ENCODE assay signal across 29 cellular contexts in the genomic region with DNA sequence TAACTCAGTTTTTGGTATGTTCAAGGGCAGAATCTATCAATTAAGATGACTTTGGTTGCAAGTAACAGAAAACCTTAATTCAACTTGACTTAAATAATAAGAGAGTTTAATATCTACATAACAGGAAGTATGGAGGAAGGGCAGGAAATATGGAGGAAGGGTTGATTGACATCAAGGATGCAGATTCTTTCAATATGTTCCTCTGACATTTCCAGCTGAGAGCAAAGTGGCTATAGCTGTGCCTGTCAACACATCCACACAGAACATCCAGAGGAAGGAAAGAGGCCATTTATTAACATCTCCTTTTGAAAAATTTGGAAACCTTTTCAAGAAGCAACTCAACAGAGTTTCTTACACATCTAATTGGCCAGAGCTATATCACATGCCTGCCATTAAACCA.
"Had no signal": no experiment of that assay in that cellular context is flagged by ENCODE, and none has a peak within 500 bp of the region (broad histone marks: within the 10 kb centered on the region; RNA-seq: fewer than 3 reads in every experiment).

No MANE protein-coding gene starts in this region.

- H3K27ac ChIP-seq: adrenal gland, ascending aorta, brain microvascular endothelial cell, heart left ventricle, left lung, ovary, prostate gland, skin epidermis, thyroid gland, WERI-Rb-1 had no signal

- DNase-seq: activated CD4-positive, alpha-beta T cell treated with anti-CD3 and anti-CD28 coated beads, Interleukin-2, amount 10 ng/mL, durations not matched to agents 7 days and 5 days; activated CD4-positive, CD25-positive, alpha-beta regulatory T cell treated with anti-CD3 and anti-CD28 coated beads, Interleukin-2, amount 50 U/mL, for 72 hours; activated CD8-positive, alpha-beta memory T cell treated with anti-CD3 and anti-CD28 coated beads, Interleukin-2, amount 10 ng/mL, durations not matched to agents 7 days and 5 days; activated CD8-positive, alpha-beta T cell treated with anti-CD3 and anti-CD28 coated beads for 36 hours; activated effector memory CD4-positive, alpha-beta T cell treated with anti-CD3 and anti-CD28 coated beads, Interleukin-2, amount 50 U/mL, for 16 hours; activated naive CD4-positive, alpha-beta T cell treated with anti-CD3 and anti-CD28 coated beads, Interleukin-2, amount 50 U/mL, for 16 hours; activated T-cell treated with anti-CD3 and anti-CD28 coated beads for 4 hours; adrenal gland; brain microvascular endothelial cell; caudate nucleus; effector memory CD8-positive, alpha-beta T cell; heart left ventricle; kidney; left lung; natural killer cell; ovary; right cardiac atrium; stimulated activated CD4-positive, alpha-beta T cell treated with anti-CD3 and anti-CD28 coated beads, Interleukin-1b, Interleukin-23, amount 100 ng/mL, for 48 hours; substantia nigra; thyroid gland; WERI-Rb-1 had no signal

- FAIRE-seq: kidney, TTC549 had no signal

- H3K4me3 ChIP-seq: adrenal gland, ascending aorta, heart left ventricle, left lung, lung, ovary, prostate gland, skin epidermis, thyroid gland had no signal

- H3K27me3 Mint-ChIP-seq: activated CD8-positive, alpha-beta T cell treated with anti-CD3 and anti-CD28 coated beads for 36 hours had no signal

- ATAC-seq: activated CD8-positive, alpha-beta memory T cell treated with anti-CD3 and anti-CD28 coated beads, Interleukin-2, amount 10 ng/mL, durations not matched to agents 7 days and 5 days; activated CD8-positive, alpha-beta T cell treated with anti-CD3 and anti-CD28 coated beads for 36 hours; effector memory CD8-positive, alpha-beta T cell; heart left ventricle; left lung; natural killer cell; right cardiac atrium had no signal

- H3K36me3 Mint-ChIP-seq: mesothelial cell of epicardium, natural killer cell had no signal

- H3K27me3 ChIP-seq: adrenal gland, ascending aorta, brain microvascular endothelial cell, heart left ventricle, ovary, thyroid gland had no signal

- H3K27ac Mint-ChIP-seq: activated CD4-positive, alpha-beta T cell treated with anti-CD3 and anti-CD28 coated beads, Interleukin-2, amount 10 ng/mL, durations not matched to agents 7 days and 5 days; activated CD8-positive, alpha-beta memory T cell treated with anti-CD3 and anti-CD28 coated beads, Interleukin-2, amount 10 ng/mL, durations not matched to agents 7 days and 5 days; activated CD8-positive, alpha-beta T cell treated with anti-CD3 and anti-CD28 coated beads for 36 hours; effector memory CD8-positive, alpha-beta T cell; mesothelial cell of epicardium; natural killer cell; stimulated activated naive CD8-positive, alpha-beta T cell treated with anti-CD3 and anti-CD28 coated beads, Interleukin-15, Interleukin-2, amounts not matched to agents 100 ng/mL and 50 ng/mL, for 24 hours; T-helper 2 cell treated with Interferon-gamma antibody and Interleukin-4, amounts not matched to agents 5 μg/mL and 100 μg/mL, for 36 hours had no signal

- H3K4me1 Mint-ChIP-seq: natural killer cell had no signal

- H3K36me3 ChIP-seq: adrenal gland, ascending aorta, brain microvascular endothelial cell, heart left ventricle, left lung, ovary, prostate gland, thyroid gland, WERI-Rb-1 had no signal

- H3K9me3 Mint-ChIP-seq: effector memory CD8-positive, alpha-beta T cell; mesothelial cell of epicardium; natural killer cell; stimulated activated naive CD8-positive, alpha-beta T cell treated with anti-CD3 and anti-CD28 coated beads, Interleukin-15, Interleukin-2, amounts not matched to agents 100 ng/mL and 50 ng/mL, for 24 hours; T-helper 2 cell treated with Interferon-gamma antibody and Interleukin-4, amounts not matched to agents 5 μg/mL and 100 μg/mL, for 36 hours had no signal

- H3K9me3 ChIP-seq: adrenal gland, ascending aorta, heart left ventricle, left lung, ovary, prostate gland, thyroid gland had no signal

- H3K4me3 Mint-ChIP-seq: activated CD4-positive, alpha-beta T cell treated with anti-CD3 and anti-CD28 coated beads, Interleukin-2, amount 10 ng/mL, durations not matched to agents 7 days and 5 days; activated CD8-positive, alpha-beta memory T cell treated with anti-CD3 and anti-CD28 coated beads, Interleukin-2, amount 10 ng/mL, durations not matched to agents 7 days and 5 days; activated CD8-positive, alpha-beta T cell treated with anti-CD3 and anti-CD28 coated beads for 36 hours; effector memory CD8-positive, alpha-beta T cell; mesothelial cell of epicardium; natural killer cell; stimulated activated naive CD8-positive, alpha-beta T cell treated with anti-CD3 and anti-CD28 coated beads, Interleukin-15, Interleukin-2, amounts not matched to agents 100 ng/mL and 50 ng/mL, for 24 hours; T-helper 2 cell treated with Interferon-gamma antibody and Interleukin-4, amounts not matched to agents 5 μg/mL and 100 μg/mL, for 36 hours had no signal

- H3K4me1 ChIP-seq: adrenal gland, ascending aorta, prostate gland, thyroid gland had no signal
